19 cellular contexts compared by ENCODE assay signal in genomic region chr4:137432431-137432830, GRCh38.
DNase-seq lines count a peak whose midpoint lies in the region; ATAC-seq and TF ChIP-seq lines count a peak whose summit lies in the region.
"Had no signal": no experiment of that assay in that cellular context is flagged by ENCODE, and none has a peak within 500 bp of the region (broad histone marks: within the 10 kb centered on the region; RNA-seq: fewer than 3 reads in every experiment).

No MANE protein-coding gene starts in this region.

- H3K9me3 Mint-ChIP-seq in HFFc6 (no peaks in the 10 kb centered on the region), osteocyte (ENCODE audit: unreplicated experiment) (peaks cover 10% of the 10 kb centered on the region)

- H3K4me1 Mint-ChIP-seq in HFFc6 (ENCODE audit: low read depth), result peaks cover 13% of the 10 kb centered on the region
- H3K4me1 Mint-ChIP-seq in osteocyte (ENCODE audit: unreplicated experiment), result peaks cover 27% of the 10 kb centered on the region
- H3K4me1 Mint-ChIP-seq: CD14-positive monocyte, naive B cell had no signal

- ATAC-seq in HG03039 (IDR thresholded peaks at IDR 0.05; ENCODE audit: unreplicated experiment), result no peak
- ATAC-seq: activated CD8-positive, alpha-beta T cell treated with anti-CD3 and anti-CD28 coated beads, Interleukin-2, amount 10 ng/mL, durations not matched to agents 7 days and 5 days; body of pancreas; pancreas had no signal

- H3K27ac Mint-ChIP-seq in HFFc6, result no peak overlapping the region
- peak overlapping the region; percentile 91 for H3K27ac Mint-ChIP-seq in osteocyte (ENCODE audit: unreplicated experiment)
- H3K27ac Mint-ChIP-seq: activated CD8-positive, alpha-beta T cell treated with anti-CD3 and anti-CD28 coated beads, Interleukin-2, amount 10 ng/mL, durations not matched to agents 7 days and 5 days; CD14-positive monocyte; naive B cell had no signal

- DNase-seq in AG08395 (ENCODE audit: low spot score), result peak; percentile 38
- DNase-seq in HFFc6, result no peak
- peak; percentile 62 for DNase-seq in fibroblast of gingiva (ENCODE audit: low read depth)
- DNase-seq in osteocyte (ENCODE audit: extremely low spot score, unreplicated experiment), result no peak
- DNase-seq in SK-N-DZ (ENCODE audit: low spot score), result no peak
- DNase-seq in stimulated activated CD4-positive, alpha-beta T cell treated with anti-CD3 and anti-CD28 coated beads, Interleukin-2, amount 100 ng/mL, for 48 hours, result no peak
- DNase-seq: activated CD4-positive, alpha-beta T cell treated with anti-CD3 and anti-CD28 coated beads for 1 hour; activated CD8-positive, alpha-beta T cell treated with anti-CD3 and anti-CD28 coated beads, Interleukin-2, amount 10 ng/mL, durations not matched to agents 7 days and 5 days; activated effector memory CD4-positive, alpha-beta T cell treated with anti-CD3 and anti-CD28 coated beads, Interleukin-2, amount 50 U/mL, for 16 hours; activated T-cell treated with anti-CD3 and anti-CD28 coated beads for 4 hours; body of pancreas; MV-4-11; naive B cell; NCI-H146; NCI-H510A treated with DMSO at 0.1 percent for 48 hours; pancreas; T-helper 1 cell had no signal

- TF ChIP-seq CTCF in HFFc6 (IDR thresholded peaks at IDR 0.05), result no peak
- no peak for TF ChIP-seq CTCF in osteocyte (IDR thresholded peaks at IDR 0.05)

- H3K27me3 Mint-ChIP-seq in HFFc6 (ENCODE audit: insufficient read depth) (no peaks in the 10 kb centered on the region; the same call in 1 of the 2 replicates), osteocyte (ENCODE audit: unreplicated experiment) (no peaks in the 10 kb centered on the region)
- H3K27me3 Mint-ChIP-seq: naive B cell had no signal

- H3K36me3 Mint-ChIP-seq in HFFc6 (ENCODE audit: low read depth), result no peaks in the 10 kb centered on the region; the same call in 1 of the 2 replicates
- H3K36me3 Mint-ChIP-seq in osteocyte (ENCODE audit: unreplicated experiment), result peaks cover 3% of the 10 kb centered on the region
- H3K36me3 Mint-ChIP-seq: CD14-positive monocyte, naive B cell had no signal

- H3K4me3 Mint-ChIP-seq in HFFc6, result peak overlapping the region; percentile 68
- H3K4me3 Mint-ChIP-seq in osteocyte (ENCODE audit: unreplicated experiment), result peak overlapping the region; percentile 34
- H3K4me3 Mint-ChIP-seq: activated CD8-positive, alpha-beta T cell treated with anti-CD3 and anti-CD28 coated beads, Interleukin-2, amount 10 ng/mL, durations not matched to agents 7 days and 5 days; CD14-positive monocyte; naive B cell had no signal

Comparison
In these comparisons a context has a peak if more than half of its experiments do, and no peak if none do; other contexts are left out.
1. DNase-seq: peak in AG08395 (single experiment) and fibroblast of gingiva (single experiment); none in HFFc6 (single experiment), osteocyte (single experiment), SK-N-DZ (single experiment) and stimulated activated CD4-positive, alpha-beta T cell treated with anti-CD3 and anti-CD28 coated beads, Interleukin-2, amount 100 ng/mL, for 48 hours (0 of 2).